14 cellular contexts compared by ENCODE assay signal in genomic region chr1:145982010-145982723, GRCh38. TPM values are rescaled to one million over a fixed set of nuclear protein-coding genes. Genes with fewer than 3 reads are reported as not detected.
DNase-seq lines count a peak whose midpoint lies in the region; ATAC-seq, FAIRE-seq and TF ChIP-seq lines count a peak whose summit lies in the region.
"Had no signal": no experiment of that assay in that cellular context is flagged by ENCODE, and none has a peak within 500 bp of the region (broad histone marks: within the 10 kb centered on the region; RNA-seq: fewer than 3 reads in every experiment).

No MANE protein-coding gene starts in this region.

- no peak overlapping the region for H3K4me3 ChIP-seq in esophagus squamous epithelium
- no peak overlapping the region for H3K4me3 ChIP-seq in neutrophil (ENCODE audit: low read depth in 1 of 2, low read length in 1 of 2)
- no peak overlapping the region for H3K4me3 ChIP-seq in aorta (ENCODE audit: low read length in 2 of 2)
- H3K4me3 ChIP-seq: BLaER1, HAP-1 had no signal

- intact Hi-C loops in natural killer cell (cut with micrococcal nuclease) = no loop called here
- intact Hi-C loops in esophagus squamous epithelium (cut with DNase I) = no loop called here
- intact Hi-C loops in aorta (cut with DNase I) = loop anchor here in 1 of 2 donors (2.0 kb wide), 1 partner anchor 15 kb away; the partner anchor contains the start of gene TXNIP

- no peaks in the 10 kb centered on the region for H3K27me3 ChIP-seq in esophagus squamous epithelium
- H3K27me3 ChIP-seq in neutrophil = no peaks in the 10 kb centered on the region
- no peaks in the 10 kb centered on the region for H3K27me3 ChIP-seq in aorta (ENCODE audit: control insufficient read depth in 1 of 2, insufficient read depth in 2 of 2, low read length in 1 of 2)
- H3K27me3 ChIP-seq: BLaER1 had no signal

- WGBS in esophagus squamous epithelium, 2 donors = 48 to 55% methylated on average over 6 of the region's 6 CpGs
- WGBS in aorta, 2 donors = 50 to 55% methylated on average over 6 of the region's 6 CpGs

- DNase-seq in natural killer cell treated with Interleukin-12 subunit alpha and Interleukin-12 subunit beta and Interleukin-15 and Interleukin-18, amount 100 ng/mL, for 72 hours (ENCODE audit: low spot score) = no peak
- DNase-seq in natural killer cell (no peak), esophagus squamous epithelium (lab: John Stamatoyannopoulos, UW) (no peak), aorta (no peak), NOMO-1 treated with dmso at 0.1 percent for 144 hours (lab: John Stamatoyannopoulos, UW; ENCODE audit: unreplicated experiment) (no peak), RCC 7860 (ENCODE audit: low spot score) (no peak)
- DNase-seq: foreskin fibroblast, kidney glomerular epithelial cell, NCI-H446 treated with DMSO at 0.1 percent for 48 hours had no signal

- peak overlapping the region; percentile 30 for H3K4me3 Mint-ChIP-seq in natural killer cell treated with Interleukin-12 subunit alpha and Interleukin-12 subunit beta and Interleukin-15 and Interleukin-18, amount 100 ng/mL, for 72 hours
- H3K4me3 Mint-ChIP-seq in natural killer cell = no peak overlapping the region

- H3K36me3 ChIP-seq in esophagus squamous epithelium (no peaks in the 10 kb centered on the region), neutrophil (no peaks in the 10 kb centered on the region), aorta (ENCODE audit: control insufficient read depth in 1 of 2, insufficient read depth in 2 of 2, low read length in 1 of 2) (no peaks in the 10 kb centered on the region)
- H3K36me3 ChIP-seq: BLaER1 had no signal

- no peak for TF ChIP-seq POLR2A in esophagus squamous epithelium (IDR thresholded peaks at IDR 0.05)

- no peak for FAIRE-seq in RCC 7860 (lab: Jason Lieb, UNC)

- H3K36me3 Mint-ChIP-seq in natural killer cell treated with Interleukin-12 subunit alpha and Interleukin-12 subunit beta and Interleukin-15 and Interleukin-18, amount 100 ng/mL, for 72 hours = no peaks in the 10 kb centered on the region
- no peaks in the 10 kb centered on the region for H3K36me3 Mint-ChIP-seq in natural killer cell

- H3K4me1 ChIP-seq in esophagus squamous epithelium (peaks cover 65 to 97% (median 85%) of the 10 kb centered on the region in 3 donors), neutrophil (ENCODE audit: control insufficient read depth in 1 of 2, insufficient read depth in 1 of 2, low read depth in 1 of 2, low read length in 1 of 2) (peaks cover 97 to 100% of the 10 kb centered on the region in 2 experiments), aorta (ENCODE audit: control insufficient read depth in 1 of 2, insufficient read depth in 2 of 2, low read length in 2 of 2) (peaks cover 6 to 14% of the 10 kb centered on the region in 2 donors)

- H3K9me3 ChIP-seq in esophagus squamous epithelium (no peaks in the 10 kb centered on the region), neutrophil (no peaks in the 10 kb centered on the region), aorta (ENCODE audit: control insufficient read depth, low read length) (no peaks in the 10 kb centered on the region)
- H3K9me3 ChIP-seq: BLaER1, HAP-1 had no signal

- TF ChIP-seq CTCF in natural killer cell (IDR thresholded peaks at IDR 0.05) (no peak), esophagus squamous epithelium (IDR thresholded peaks at IDR 0.05) (no peak), neutrophil (IDR thresholded peaks at IDR 0.05) (no peak)

- H3K9me3 Mint-ChIP-seq in natural killer cell treated with Interleukin-12 subunit alpha and Interleukin-12 subunit beta and Interleukin-15 and Interleukin-18, amount 100 ng/mL, for 72 hours = no peaks in the 10 kb centered on the region
- H3K9me3 Mint-ChIP-seq in natural killer cell = no peaks in the 10 kb centered on the region

- ATAC-seq in natural killer cell treated with Interleukin-12 subunit alpha and Interleukin-12 subunit beta and Interleukin-15 and Interleukin-18, amount 100 ng/mL, for 72 hours = no peak
- no peak for ATAC-seq in natural killer cell
- ATAC-seq in aorta (ENCODE audit: low FRiP score) = no peak
- ATAC-seq in GM19455 (IDR thresholded peaks at IDR 0.05; ENCODE audit: unreplicated experiment) = no peak

- H3K27ac Mint-ChIP-seq in natural killer cell treated with Interleukin-12 subunit alpha and Interleukin-12 subunit beta and Interleukin-15 and Interleukin-18, amount 100 ng/mL, for 72 hours = no peak overlapping the region
- no peak overlapping the region for H3K27ac Mint-ChIP-seq in natural killer cell

- H3K27ac ChIP-seq in esophagus squamous epithelium = peak overlapping the region; percentile 82 to 98 (median 96)
- peak overlapping the region; percentile 99 for H3K27ac ChIP-seq in neutrophil
- H3K27ac ChIP-seq in aorta (ENCODE audit: low read depth in 1 of 2, low read length in 2 of 2) = peak overlapping the region; percentile 50 to 61

- H3K27me3 Mint-ChIP-seq in natural killer cell treated with Interleukin-12 subunit alpha and Interleukin-12 subunit beta and Interleukin-15 and Interleukin-18, amount 100 ng/mL, for 72 hours = no peaks in the 10 kb centered on the region
- H3K27me3 Mint-ChIP-seq in natural killer cell (ENCODE audit: low read depth in 2 of 2) = no peaks in the 10 kb centered on the region

- peaks cover 39 to 41% of the 10 kb centered on the region in 2 donors for H3K4me1 Mint-ChIP-seq in natural killer cell treated with Interleukin-12 subunit alpha and Interleukin-12 subunit beta and Interleukin-15 and Interleukin-18, amount 100 ng/mL, for 72 hours (ENCODE audit: low read depth in 2 of 2)
- H3K4me1 Mint-ChIP-seq in natural killer cell = peaks cover 21 to 46% of the 10 kb centered on the region in 2 donors

RNA-seq across cellular contexts. Expression of gene TXNIP, which starts 14.2 kb away (rescaled TPM):
- 100 to 1,000 TPM in 1 of 2 donors, 10 to 100 TPM in 1; 87.8 to 347 TPM for total RNA-seq in natural killer cell treated with Interleukin-12 subunit alpha and Interleukin-12 subunit beta and Interleukin-15 and Interleukin-18, amount 100 ng/mL, for 72 hours
- total RNA-seq in natural killer cell (1,000 to 10,000 TPM in 2 of 3 donors, 100 to 1,000 TPM in 1; 984 to 1,724 (median 1,422) TPM), esophagus squamous epithelium (100 to 1,000 TPM in 3 of 4 donors, 10 to 100 TPM in 1; 94.9 to 942 (median 328) TPM), aorta (100 to 1,000 TPM; 354 to 536 TPM)
- 100 to 1,000 TPM in 1 of 2 donors, 10 to 100 TPM in 1; 83.1 to 169 TPM for polyA plus RNA-seq in aorta

RNA-seq across cellular contexts. Expression of gene POLR3GL, which starts 17.7 kb away (rescaled TPM):
- 10 to 100 TPM; 17.8 to 26.4 TPM for total RNA-seq in natural killer cell treated with Interleukin-12 subunit alpha and Interleukin-12 subunit beta and Interleukin-15 and Interleukin-18, amount 100 ng/mL, for 72 hours
- total RNA-seq in natural killer cell (10 to 100 TPM; 34.9 to 37.5 (median 37.4) TPM), esophagus squamous epithelium (10 to 100 TPM in 2 of 4 donors, 1 to 10 TPM in 2; 2.9 to 15.9 (median 9.8) TPM), aorta (10 to 100 TPM; 23.8 to 26.4 TPM)
- polyA plus RNA-seq in aorta = 10 to 100 TPM; 73.4 to 89.0 TPM

RNA-seq across cellular contexts. Expression of gene ANKRD34A, which starts 17.8 kb away (rescaled TPM):
- total RNA-seq in natural killer cell treated with Interleukin-12 subunit alpha and Interleukin-12 subunit beta and Interleukin-15 and Interleukin-18, amount 100 ng/mL, for 72 hours = 1 to 10 TPM; 1.6 to 9.1 TPM
- total RNA-seq in natural killer cell = 1 to 10 TPM; 1.4 to 1.9 (median 1.4) TPM
- under 1 TPM; 0.04 to 0.67 (median 0.30) TPM for total RNA-seq in esophagus squamous epithelium
- 1 to 10 TPM; 1.4 to 2.2 TPM for total RNA-seq in aorta
- polyA plus RNA-seq in aorta = 1 to 10 TPM in 1 of 2 donors, under 1 TPM in 1; 0.63 to 1.9 TPM

RNA-seq across cellular contexts. Expression of gene LIX1L, which starts 24.4 kb away (rescaled TPM):
- 10 to 100 TPM; 28.8 to 31.3 TPM for total RNA-seq in natural killer cell treated with Interleukin-12 subunit alpha and Interleukin-12 subunit beta and Interleukin-15 and Interleukin-18, amount 100 ng/mL, for 72 hours
- total RNA-seq in natural killer cell (10 to 100 TPM; 33.4 to 41.3 (median 38.2) TPM), esophagus squamous epithelium (10 to 100 TPM in 1 of 4 donors, 1 to 10 TPM in 3; 1.9 to 12.2 (median 5.9) TPM), aorta (10 to 100 TPM; 53.2 to 60.0 TPM)
- 10 to 100 TPM; 18.0 to 29.3 TPM for polyA plus RNA-seq in aorta

RNA-seq across cellular contexts. Expression of gene HJV, which starts 39.4 kb away (rescaled TPM):
- total RNA-seq in natural killer cell treated with Interleukin-12 subunit alpha and Interleukin-12 subunit beta and Interleukin-15 and Interleukin-18, amount 100 ng/mL, for 72 hours = not detected
- total RNA-seq in natural killer cell (not detected), esophagus squamous epithelium (not detected), aorta (not detected)
- not detected for polyA plus RNA-seq in aorta
- total RNA-seq: SK-MEL-5 had no signal
